Comparison of ENCODE assay signal across 16 cellular contexts in the genomic region with DNA sequence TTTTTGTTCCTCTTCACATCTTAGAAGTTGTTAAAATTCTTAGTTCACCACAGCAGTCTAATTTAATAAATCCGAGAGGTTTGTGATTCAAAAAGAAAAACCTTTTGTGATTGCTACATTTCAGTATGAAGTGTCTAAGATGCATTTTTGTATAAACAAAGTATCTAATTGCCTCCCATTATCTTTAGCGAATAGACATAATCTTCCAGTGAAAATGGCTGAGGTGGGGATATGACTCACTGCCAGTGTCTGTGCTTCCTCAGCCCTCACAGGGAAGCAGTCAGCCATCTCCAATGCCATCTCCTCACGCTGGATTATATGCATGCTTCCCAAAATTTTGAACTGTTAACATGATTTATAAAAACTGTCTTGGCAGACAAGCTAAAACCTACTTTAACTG. TPM values are rescaled to one million over a fixed set of nuclear protein-coding genes. Genes with fewer than 3 reads are reported as not detected.
DNase-seq lines count a peak whose midpoint lies in the region; ATAC-seq, FAIRE-seq and TF ChIP-seq lines count a peak whose summit lies in the region.
"Had no signal": no experiment of that assay in that cellular context is flagged by ENCODE, and none has a peak within 500 bp of the region (broad histone marks: within the 10 kb centered on the region; RNA-seq: fewer than 3 reads in every experiment).

No MANE protein-coding gene starts in this region.

- H2BK5ac ChIP-seq in IMR-90 (ENCODE audit: low read depth, low read length, poor library complexity, severe bottlenecking), result no peak overlapping the region
- no peak overlapping the region for H2BK5ac ChIP-seq in mesenchymal stem cell (ENCODE audit: low read depth, low read length, poor library complexity, severe bottlenecking)

- in situ Hi-C loops in IMR-90 (cut with MboI; ENCODE audit: low sequenced_read_pairs), result no loop called here
- in situ Hi-C loops in K562 (cut with MboI), result no loop called here

- intact Hi-C loops in IMR-90 (cut with micrococcal nuclease), result no loop called here
- intact Hi-C loops in K562 (cut with micrococcal nuclease), result no loop called here
- intact Hi-C loops in activated CD4-positive, alpha-beta T cell treated with anti-CD3 and anti-CD28 coated beads for 36 hours (cut with DNase I, micrococcal nuclease), result no loop called here
- intact Hi-C loops in esophagus muscularis mucosa (cut with DNase I), result loop anchor here (10.0 kb wide), 1 partner anchor 90 kb away; no protein-coding TSS in a partner anchor

- no peaks in the 10 kb centered on the region for H3K9me3 ChIP-seq in IMR-90 (ENCODE audit: control insufficient read depth, insufficient read depth, low read length)
- no peaks in the 10 kb centered on the region; the same call in 1 of the 2 replicates for H3K9me3 ChIP-seq in K562 (replicated peaks; ENCODE audit: control insufficient read depth, insufficient read depth, low read depth, low read length)
- no peaks in the 10 kb centered on the region for H3K9me3 ChIP-seq in mesenchymal stem cell (ENCODE audit: control insufficient read depth, low read length)
- H3K9me3 ChIP-seq in esophagus muscularis mucosa, result no peaks in the 10 kb centered on the region
- H3K9me3 ChIP-seq: heart left ventricle had no signal

- FAIRE-seq in K562 (lab: Jason Lieb, UNC), result no peak

- no peaks in the 10 kb centered on the region for H3K79me2 ChIP-seq in K562 (ENCODE audit: control insufficient read depth, insufficient read depth, low read length)

- H3K36me3 ChIP-seq in IMR-90 (ENCODE audit: control insufficient read depth, insufficient read depth, low read length), result no peaks in the 10 kb centered on the region
- no peaks in the 10 kb centered on the region for H3K36me3 ChIP-seq in K562 (ENCODE audit: control insufficient read depth, insufficient read depth, low read length)
- H3K36me3 ChIP-seq in mesenchymal stem cell (ENCODE audit: control insufficient read depth in 1 of 2, insufficient read depth in 2 of 2, low read depth in 1 of 2, low read length in 2 of 2), result no peaks in the 10 kb centered on the region
- no peaks in the 10 kb centered on the region for H3K36me3 ChIP-seq in esophagus muscularis mucosa
- H3K36me3 ChIP-seq: heart left ventricle had no signal

- WGBS in IMR-90 (ENCODE audit: extremely low coverage in 2 of 2, insufficient read length in 1 of 2), 2 experiments, result no CpG with 5 or more reads among the region's 3 CpGs
- WGBS in K562 (ENCODE audit: insufficient coverage, low coverage, missing lambda C conversion rate), result 21% methylated on average over 3 of the region's 3 CpGs
- 11% methylated on average over 2 of the region's 3 CpGs for WGBS in mesenchymal stem cell
- 75% methylated on average over 3 of the region's 3 CpGs for WGBS in esophagus muscularis mucosa

- H3K18ac ChIP-seq in IMR-90 (ENCODE audit: low read depth, low read length) (no peak overlapping the region), mesenchymal stem cell (ENCODE audit: low read depth in 1 of 2, low read length in 2 of 2) (no peak overlapping the region)

- H2AK9ac ChIP-seq in IMR-90 (replicated peaks; ENCODE audit: low read depth, low read length, poor library complexity), result no peak overlapping the region

- no peaks in the 10 kb centered on the region for H3K27me3 ChIP-seq in IMR-90 (ENCODE audit: control insufficient read depth, insufficient read depth, low read length)
- H3K27me3 ChIP-seq in K562 (ENCODE audit: control insufficient read depth in 2 of 2, insufficient read depth in 2 of 2, low read length in 2 of 2), result no peaks in the 10 kb centered on the region
- H3K27me3 ChIP-seq in mesenchymal stem cell (ENCODE audit: control insufficient read depth in 1 of 2, insufficient read depth in 1 of 2, low read length in 2 of 2), result no peaks in the 10 kb centered on the region
- H3K27me3 ChIP-seq in esophagus muscularis mucosa, result no peaks in the 10 kb centered on the region
- H3K27me3 ChIP-seq: heart left ventricle had no signal

- H3K4me1 ChIP-seq in IMR-90 (ENCODE audit: control insufficient read depth, insufficient read depth, low read length) (no peaks in the 10 kb centered on the region), K562 (replicated peaks in 1 of 2; ENCODE audit: control insufficient read depth in 2 of 2, insufficient read depth in 2 of 2, low read length in 2 of 2) (no peaks in the 10 kb centered on the region), mesenchymal stem cell (ENCODE audit: control insufficient read depth, insufficient read depth, low read depth, low read length) (no peaks in the 10 kb centered on the region), esophagus muscularis mucosa (no peaks in the 10 kb centered on the region)

- H3K4me3 Mint-ChIP-seq in activated CD4-positive, alpha-beta T cell treated with anti-CD3 and anti-CD28 coated beads for 36 hours, result no peak overlapping the region
- H3K4me3 Mint-ChIP-seq: WTC11 had no signal

- H2AFZ ChIP-seq in IMR-90 (replicated peaks; ENCODE audit: low read length, poor library complexity) (no peak overlapping the region), K562 (ENCODE audit: low read depth, low read length) (no peak overlapping the region), mesenchymal stem cell (ENCODE audit: low read depth, low read length) (no peak overlapping the region)

- H2BK12ac ChIP-seq in mesenchymal stem cell (ENCODE audit: low read length in 2 of 2), result no peak overlapping the region

- H3K79me1 ChIP-seq in IMR-90 (ENCODE audit: low read depth in 1 of 2, low read length in 2 of 2) (no peaks in the 10 kb centered on the region), mesenchymal stem cell (replicated peaks; ENCODE audit: low read length, poor library complexity, severe bottlenecking) (no peaks in the 10 kb centered on the region)

- TF ChIP-seq RAD21 in IMR-90 (IDR thresholded peaks at IDR 0.05; ENCODE audit: low read length), result no peak
- no peak for TF ChIP-seq RAD21 in K562 (CRISPR knock-in tag; conservative IDR thresholded peaks at IDR 0.05 in 1 of 2, IDR thresholded peaks at IDR 0.05 in 1 of 2)

- no peak overlapping the region for H4K5ac ChIP-seq in IMR-90 (ENCODE audit: low read depth, low read length)

- dilution Hi-C loops in IMR-90 (cut with HindIII; ENCODE audit: low sequenced_read_pairs, unreplicated experiment), result no loop called here

- CTCF ChIA-PET in IMR-90 (lab: Yijun Ruan, JAX), result no interaction called here
- CTCF ChIA-PET in K562 (lab: Yijun Ruan, JAX; ENCODE audit: low intra/inter-chr PET ratio), result no interaction called here
- CTCF ChIA-PET in activated CD4-positive, alpha-beta T cell treated with anti-CD3 and anti-CD28 coated beads for 36 hours (lab: Charles Lee), result interaction anchor here (0.8 kb wide), 1 partner anchor 90 kb away, joined by 3 read pairs; no protein-coding TSS in a partner anchor

- DNase-seq in CD1c-positive myeloid dendritic cell (ENCODE audit: extremely low spot score) (peak; percentile 3), IMR-90 (peak; percentile 45), K562 (ENCODE audit: extremely low read depth in 1 of 4, low spot score in 3 of 4) (no peak), mesenchymal stem cell (peak; percentile 82), NCI-H446 treated with DMSO at 0.1 percent for 48 hours (lab: John Stamatoyannopoulos, UW) (no peak), esophagus muscularis mucosa (ENCODE audit: extremely low spot score) (no peak)
- DNase-seq in activated CD4-positive, alpha-beta T cell treated with anti-CD3 and anti-CD28 coated beads for 36 hours, result no peak
- DNase-seq: cerebellar nuclear complex; GF-D8; heart left ventricle; NCI-H1417 treated with DMSO at 0.1 percent for 48 hours; stimulated activated CD4-positive, alpha-beta T cell treated with anti-CD3 and anti-CD28 coated beads, Interleukin-12 subunit alpha, Interleukin-12 subunit beta, amount 100 ng/mL, for 4 hours had no signal

- BruUV-seq in IMR-90 (replicated peaks; lab: Mats Ljungman, UMichigan) (no TSS peak), K562 (replicated peaks; lab: Mats Ljungman, UMichigan) (no TSS peak)

- H4K91ac ChIP-seq in IMR-90 (ENCODE audit: insufficient read depth, low read depth, low read length), result no peak overlapping the region
- H4K91ac ChIP-seq in mesenchymal stem cell (ENCODE audit: low read length), result no peak overlapping the region

- ATAC-seq in IMR-90 (ENCODE audit: low read depth) (peak; percentile 59), K562 (no peak), GM21526 (IDR thresholded peaks at IDR 0.05; ENCODE audit: low FRiP score, unreplicated experiment) (no peak)
- ATAC-seq in activated CD4-positive, alpha-beta T cell treated with anti-CD3 and anti-CD28 coated beads for 36 hours, result no peak
- ATAC-seq: activated naive CD4-positive, alpha-beta T cell treated with anti-CD3 and anti-CD28 coated beads, Interleukin-2, amount 50 U/mL, for 72 hours; WTC11 had no signal

- no peak overlapping the region for H3K9ac ChIP-seq in IMR-90 (ENCODE audit: low read depth, low read length)
- no peak overlapping the region for H3K9ac ChIP-seq in K562 (ENCODE audit: insufficient read depth in 1 of 2, low read depth in 2 of 2, low read length in 2 of 2)
- H3K9ac ChIP-seq in mesenchymal stem cell (ENCODE audit: low read length), result no peak overlapping the region

- no peak overlapping the region for H3K56ac ChIP-seq in IMR-90 (ENCODE audit: extremely low read depth, insufficient read depth, low read length)

- TF ChIP-seq POLR2A in IMR-90 (IDR thresholded peaks at IDR 0.05; ENCODE audit: low read depth, low read length) (no peak), K562 (conservative IDR thresholded peaks at IDR 0.05) (no peak), esophagus muscularis mucosa (IDR thresholded peaks at IDR 0.05; ENCODE audit: low read depth) (no peak)

- H3K27ac ChIP-seq in IMR-90 (ENCODE audit: insufficient read depth, low read length) (no peak overlapping the region), K562 (ENCODE audit: extremely low read depth, low read depth, low read length) (no peak overlapping the region), mesenchymal stem cell (ENCODE audit: low read length, poor library complexity, severe bottlenecking) (no peak overlapping the region), esophagus muscularis mucosa (replicated peaks in 1 of 4) (no peak overlapping the region)
- H3K27ac ChIP-seq: C4-2B, heart left ventricle had no signal

- H3K9me1 ChIP-seq in IMR-90 (ENCODE audit: insufficient read depth, low read length), result peaks cover 2% of the 10 kb centered on the region; the same call in 1 of the 2 replicates
- H3K9me1 ChIP-seq in K562 (ENCODE audit: control insufficient read depth, insufficient read depth, low read length), result no peaks in the 10 kb centered on the region

- H3K14ac ChIP-seq in IMR-90 (replicated peaks; ENCODE audit: low read depth, low read length), result no peak overlapping the region
- H3K14ac ChIP-seq in mesenchymal stem cell (ENCODE audit: low read length in 2 of 2), result no peak overlapping the region

- no peak for TF ChIP-seq EP300 in K562 (IDR thresholded peaks at IDR 0.05; ENCODE audit: low read length)
- no peak for TF ChIP-seq EP300 in esophagus muscularis mucosa (IDR thresholded peaks at IDR 0.05)

- POLR2A ChIA-PET in IMR-90 (lab: Charles Lee; ENCODE audit: unreplicated experiment) (interaction anchor here (0.5 kb wide), 1 partner anchor 120 kb away, joined by 19 read pairs; no protein-coding TSS in a partner anchor), K562 (lab: Yijun Ruan, JAX) (interaction anchor here (0.6 kb wide), 1 partner anchor 8 kb away, joined by 3 read pairs; no protein-coding TSS in a partner anchor)
- POLR2A ChIA-PET in activated CD4-positive, alpha-beta T cell treated with anti-CD3 and anti-CD28 coated beads for 36 hours (lab: Charles Lee), result no interaction called here

- H4K8ac ChIP-seq in IMR-90 (ENCODE audit: low read depth in 2 of 2, low read length in 2 of 2) (no peak overlapping the region), mesenchymal stem cell (ENCODE audit: low read length) (no peak overlapping the region)

- no peak overlapping the region for H2BK20ac ChIP-seq in IMR-90 (ENCODE audit: low read depth, low read length)

- H3K23ac ChIP-seq in IMR-90 (ENCODE audit: low read depth, low read length) (no peak overlapping the region), mesenchymal stem cell (ENCODE audit: low read length in 2 of 2) (no peak overlapping the region)

- no peaks in the 10 kb centered on the region for H3K27me3 Mint-ChIP-seq in activated CD4-positive, alpha-beta T cell treated with anti-CD3 and anti-CD28 coated beads for 36 hours

- peaks cover 50% of the 10 kb centered on the region for H3K4me1 Mint-ChIP-seq in activated CD4-positive, alpha-beta T cell treated with anti-CD3 and anti-CD28 coated beads for 36 hours

- TF ChIP-seq CTCF in IMR-90 (conservative IDR thresholded peaks at IDR 0.05; ENCODE audit: low read depth, low read length), result no peak
- no peak for TF ChIP-seq CTCF in K562 (IDR thresholded peaks at IDR 0.05 in 2 of 3, conservative IDR thresholded peaks at IDR 0.05 in 1 of 3; ENCODE audit: insufficient read depth in 2 of 3, low read depth in 1 of 3, low read length in 3 of 3)
- no peak for TF ChIP-seq CTCF in esophagus muscularis mucosa (IDR thresholded peaks at IDR 0.05)

- peaks cover 6% of the 10 kb centered on the region for H3K36me3 Mint-ChIP-seq in activated CD4-positive, alpha-beta T cell treated with anti-CD3 and anti-CD28 coated beads for 36 hours (ENCODE audit: low read depth)
- H3K36me3 Mint-ChIP-seq: activated naive CD4-positive, alpha-beta T cell treated with anti-CD3 and anti-CD28 coated beads, Interleukin-2, amount 50 U/mL, for 72 hours; WTC11 had no signal

- H4K20me1 ChIP-seq in IMR-90 (ENCODE audit: insufficient read depth, low read length) (no peaks in the 10 kb centered on the region), K562 (replicated peaks; ENCODE audit: control insufficient read depth, insufficient read depth, low read length) (no peaks in the 10 kb centered on the region)

- H2BK15ac ChIP-seq in IMR-90 (ENCODE audit: low read depth, low read length), result no peak overlapping the region
- H2BK15ac ChIP-seq in mesenchymal stem cell (ENCODE audit: low read depth, poor library complexity, severe bottlenecking), result no peak overlapping the region

- H3K4me3 ChIP-seq in IMR-90 (ENCODE audit: insufficient read depth, low read depth, low read length) (no peak overlapping the region), K562 (no peak overlapping the region), mesenchymal stem cell (ENCODE audit: insufficient read depth in 1 of 2, low read depth in 1 of 2, low read length in 2 of 2) (no peak overlapping the region), esophagus muscularis mucosa (no peak overlapping the region)
- H3K4me3 ChIP-seq: heart left ventricle had no signal

- H3K4ac ChIP-seq in IMR-90 (ENCODE audit: low read depth, low read length) (no peak overlapping the region), mesenchymal stem cell (ENCODE audit: low read depth in 1 of 2, low read length in 2 of 2) (no peak overlapping the region)

- H2BK120ac ChIP-seq in IMR-90 (ENCODE audit: low read depth, low read length) (no peak overlapping the region), mesenchymal stem cell (ENCODE audit: low read depth, low read length) (no peak overlapping the region)

- no peaks in the 10 kb centered on the region for H3K9me3 Mint-ChIP-seq in activated CD4-positive, alpha-beta T cell treated with anti-CD3 and anti-CD28 coated beads for 36 hours (ENCODE audit: low read depth)
- H3K9me3 Mint-ChIP-seq: activated naive CD4-positive, alpha-beta T cell treated with anti-CD3 and anti-CD28 coated beads, Interleukin-2, amount 50 U/mL, for 72 hours; WTC11 had no signal

- H3K4me2 ChIP-seq in IMR-90 (ENCODE audit: low read depth, low read length) (no peak overlapping the region), K562 (ENCODE audit: insufficient read depth, low read length) (no peak overlapping the region), mesenchymal stem cell (ENCODE audit: low read length, poor library complexity, severe bottlenecking) (no peak overlapping the region)

- no peak overlapping the region for H3K27ac Mint-ChIP-seq in activated CD4-positive, alpha-beta T cell treated with anti-CD3 and anti-CD28 coated beads for 36 hours
- H3K27ac Mint-ChIP-seq: activated naive CD4-positive, alpha-beta T cell treated with anti-CD3 and anti-CD28 coated beads, Interleukin-2, amount 50 U/mL, for 72 hours; WTC11 had no signal

- H2AK5ac ChIP-seq in IMR-90 (ENCODE audit: low read depth, low read length), result no peak overlapping the region
- H2AK5ac ChIP-seq in mesenchymal stem cell (ENCODE audit: low read length, severe bottlenecking), result no peak overlapping the region

RNA-seq across cellular contexts. Expression of gene GCH1, which starts 7.6 kb away (rescaled TPM):
- total RNA-seq in IMR-90 (2012; rRNA removed) (0.54 and 0.56 TPM in 2 replicates), K562 (2014; rRNA removed) (5.4 and 6.8 TPM in 2 replicates), K562 (2014; rRNA removed; fragmentation: Illumina TruSeq; extraction: Trizol) (6.5 and 7.9 TPM in 2 replicates), K562 (2015; rRNA removed; fragmentation: Illumina TruSeq; extraction: Trizol) (3.8 and 4.3 TPM in 2 replicates), K562 (2021) (7.6 and 7.9 TPM in 2 replicates), esophagus muscularis mucosa (1 to 10 TPM; 1.5 to 6.8 (median 1.7) TPM)
- polyA plus RNA-seq in IMR-90 (2012; rRNA removed) (0.50 and 0.74 TPM in 2 replicates), K562 (2011; rRNA removed) (10.3 and 13.1 TPM in 2 replicates), K562 (2014; fragmentation: Illumina TruSeq; extraction: Trizol) (5.1 and 7.3 TPM in 2 replicates), K562 (2014; fragmentation: Nextera tagmentation; extraction: Ambion mirVana) (1 to 10 TPM; 3.9 to 4.6 TPM), K562 (2014; rRNA removed) (8.4 and 10.6 TPM in 2 replicates)
- 0.24 and 0.49 TPM in 2 replicates for polyA plus RNA-seq in IMR-90 (2012; cell fraction: cytosol; rRNA removed)
- polyA plus RNA-seq in IMR-90 (2012; cell fraction: nucleus; rRNA removed; ENCODE audit: low replicate concordance), result 0.18 and 0.71 TPM in 2 replicates
- total RNA-seq in K562 (2011; cell fraction: chromatin; rRNA removed; ENCODE audit: low replicate concordance), result 3.8 and 4.0 TPM in 2 replicates
- total RNA-seq in K562 (2011; cell fraction: nucleolus; rRNA removed), result 3.8 and 4.1 TPM in 2 replicates
- 2.9 and 5.3 TPM in 2 replicates for total RNA-seq in K562 (2011; cell fraction: nucleoplasm; rRNA removed)
- polyA plus RNA-seq in K562 (2011; cell fraction: cytosol; rRNA removed), result 3.5 and 4.6 TPM in 2 replicates
- 2.3 and 2.4 TPM in 2 replicates for polyA plus RNA-seq in K562 (2011; cell fraction: nucleus; rRNA removed)
- 4.4 and 7.8 TPM in 2 replicates for polyA plus RNA-seq in K562 (2012)
- polyA minus RNA-seq in K562 (2011; rRNA and poly(A)+ RNA removed), result 6.1 and 6.6 TPM in 2 replicates
- polyA minus RNA-seq in K562 (2011; cell fraction: cytosol; rRNA and poly(A)+ RNA removed), result 2.9 and 3.7 TPM in 2 replicates
- 2.4 and 4.7 TPM in 2 replicates for polyA minus RNA-seq in K562 (2011; cell fraction: nucleus; rRNA and poly(A)+ RNA removed)
- polyA plus RNA-seq in mesenchymal stem cell (2013, experiment 1 of 2), result 3.6 TPM
- 4.0 TPM for polyA plus RNA-seq in mesenchymal stem cell (2013, experiment 2 of 2)
- total RNA-seq in activated CD4-positive, alpha-beta T cell treated with anti-CD3 and anti-CD28 coated beads for 36 hours, result 10 to 100 TPM; 28.1 to 36.4 TPM

Comparison
In these comparisons a context has a peak if more than half of its experiments do, and no peak if none do; other contexts are left out.
1. DNase-seq: peak in CD1c-positive myeloid dendritic cell (single experiment), IMR-90 (single experiment) and mesenchymal stem cell (single experiment); none in K562 (0 of 4), NCI-H446 treated with DMSO at 0.1 percent for 48 hours (single experiment), activated CD4-positive, alpha-beta T cell treated with anti-CD3 and anti-CD28 coated beads for 36 hours (single experiment) and esophagus muscularis mucosa (single experiment).